In the genomic region with DNA sequence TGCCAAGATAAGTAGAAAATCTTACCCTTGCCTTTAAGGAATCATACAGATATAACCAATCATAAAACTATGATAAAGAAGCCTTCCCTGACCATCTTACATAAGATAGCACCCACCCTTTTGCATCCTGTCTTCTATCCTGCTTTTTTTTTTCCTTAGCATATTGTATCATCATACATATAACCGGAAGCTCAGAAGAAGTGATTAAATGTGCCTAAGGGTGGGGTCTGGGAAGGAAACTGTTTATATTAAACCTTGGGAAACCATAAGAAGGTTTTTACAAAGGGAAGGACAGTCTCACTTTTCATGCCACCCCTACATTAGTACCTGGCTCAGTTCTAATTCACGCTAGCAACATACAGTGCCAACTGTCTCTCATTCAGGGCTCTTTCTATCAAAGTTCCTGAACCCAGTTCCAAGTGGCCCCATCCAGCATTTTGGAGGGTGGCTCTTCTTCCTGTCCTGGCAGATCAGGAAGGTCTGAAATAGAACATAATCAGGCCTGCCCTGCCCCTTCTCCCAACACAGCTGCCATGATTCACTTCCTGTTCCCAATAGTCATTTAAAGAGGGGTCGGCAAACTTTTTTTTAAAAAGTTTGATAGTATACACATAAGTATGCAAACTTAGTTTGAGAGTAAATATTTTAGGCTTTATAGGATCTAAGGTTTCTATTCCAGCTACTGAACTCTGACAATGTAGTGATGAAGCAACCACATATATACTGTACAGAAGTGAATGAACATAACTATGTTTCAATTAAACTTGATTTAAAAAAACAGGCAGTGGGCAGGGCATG, we compare ENCODE assay signal across 1 cellular context.
TF ChIP-seq lines count a peak whose summit lies in the region.

No MANE protein-coding gene starts in this region.

TF ChIP-seq in SK-N-SH, 30 proteins besides CTCF, POLR2A, EP300 and RAD21 (continued from another document):
- TF ChIP-seq REST (IDR thresholded peaks at IDR 0.05; ENCODE audit: low read depth, low read length) (no peak), CHD2 (IDR thresholded peaks at IDR 0.05; ENCODE audit: low read length, partially characterized antibody) (no peak), MXI1 (IDR thresholded peaks at IDR 0.05; ENCODE audit: low read depth, low read length) (no peak), FOSL2 (IDR thresholded peaks at IDR 0.05; ENCODE audit: borderline replicate concordance, low read depth) (peak; percentile 62; the same call in 1 of the 2 replicates)
- TF ChIP-seq, protein P1, sequence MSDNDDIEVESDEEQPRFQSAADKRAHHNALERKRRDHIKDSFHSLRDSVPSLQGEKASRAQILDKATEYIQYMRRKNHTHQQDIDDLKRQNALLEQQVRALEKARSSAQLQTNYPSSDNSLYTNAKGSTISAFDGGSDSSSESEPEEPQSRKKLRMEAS (IDR thresholded peaks at IDR 0.05; ENCODE audit: low read depth), result no peak
